Comparison of ENCODE assay signal across 16 cellular contexts in the genomic region with DNA sequence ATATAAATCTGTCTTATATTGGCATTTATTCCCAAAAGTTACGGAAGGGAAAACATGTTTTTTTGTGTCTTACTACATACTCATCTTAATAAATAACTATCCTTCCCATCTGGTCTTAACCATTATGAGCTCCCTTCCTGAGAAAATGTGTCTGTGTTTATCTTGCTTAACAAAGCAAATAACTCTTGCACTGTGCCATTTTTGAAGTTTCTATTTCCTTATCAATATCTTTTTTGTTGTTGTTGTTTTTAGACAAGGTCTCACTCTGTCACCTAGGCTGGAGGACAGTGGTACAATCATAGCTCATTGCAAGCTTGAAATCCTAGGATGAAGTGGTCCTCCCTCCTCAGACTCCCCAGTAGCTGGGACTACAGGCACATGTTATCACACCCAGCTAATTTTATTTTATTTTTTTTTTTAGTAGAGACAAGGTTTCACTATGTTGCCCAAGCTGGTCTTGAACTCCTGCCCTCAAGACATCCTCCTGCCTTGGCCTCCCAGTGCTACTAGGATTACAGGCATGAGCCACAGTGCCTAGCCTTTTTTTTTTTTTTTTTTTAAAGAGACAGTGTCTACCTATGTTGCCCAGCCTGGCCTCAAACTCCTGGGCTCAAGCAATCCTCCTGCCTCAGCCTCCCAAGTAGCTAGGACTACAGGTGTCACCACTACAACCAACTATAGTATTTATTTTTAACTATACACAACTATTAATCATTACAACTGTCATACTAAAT.
"Had no signal": no experiment of that assay in that cellular context is flagged by ENCODE, and none has a peak within 500 bp of the region (broad histone marks: within the 10 kb centered on the region; RNA-seq: fewer than 3 reads in every experiment).

No MANE protein-coding gene starts in this region.

- H3K4me3 ChIP-seq: sigmoid colon, spleen, upper lobe of left lung had no signal

- H3K9me3 ChIP-seq: neutrophil, sigmoid colon, spleen, upper lobe of left lung had no signal

- H3K27ac Mint-ChIP-seq: activated naive CD4-positive, alpha-beta T cell treated with anti-CD3 and anti-CD28 coated beads, Interleukin-2, amount 50 U/mL, for 72 hours; stimulated activated naive CD8-positive, alpha-beta T cell treated with anti-CD3 and anti-CD28 coated beads, Interleukin-15, amount 100 ng/mL, for 72 hours had no signal

- H3K9ac ChIP-seq: parathyroid adenoma had no signal

- H3K27ac ChIP-seq: foreskin keratinocyte, parathyroid adenoma, sigmoid colon, spleen, upper lobe of left lung had no signal

- DNase-seq: activated CD4-positive, alpha-beta T cell treated with anti-CD3 and anti-CD28 coated beads, Interleukin-2, amount 50 U/mL, for 1 hour; activated effector memory CD4-positive, alpha-beta T cell treated with Interleukin-2 at 50 U/mL for 16 hours; effector CD8-positive, alpha-beta T cell; foreskin keratinocyte; glutamatergic neuron; hypothalamus; mesendoderm; sigmoid colon; spleen; stimulated activated naive CD8-positive, alpha-beta T cell treated with anti-CD3 and anti-CD28 coated beads, Interleukin-15, amount 100 ng/mL, for 72 hours; T-helper 9 cell; upper lobe of left lung had no signal

- H3K27me3 ChIP-seq: foreskin keratinocyte, neutrophil, sigmoid colon, spleen, upper lobe of left lung had no signal

- H3K9me3 Mint-ChIP-seq: activated naive CD4-positive, alpha-beta T cell treated with anti-CD3 and anti-CD28 coated beads, Interleukin-2, amount 50 U/mL, for 72 hours had no signal

- H3K27me3 Mint-ChIP-seq: brain; stimulated activated naive CD8-positive, alpha-beta T cell treated with anti-CD3 and anti-CD28 coated beads, Interleukin-15, amount 100 ng/mL, for 72 hours had no signal

- H3K36me3 Mint-ChIP-seq: activated naive CD4-positive, alpha-beta T cell treated with anti-CD3 and anti-CD28 coated beads, Interleukin-2, amount 50 U/mL, for 72 hours had no signal

- ATAC-seq: activated naive CD4-positive, alpha-beta T cell treated with anti-CD3 and anti-CD28 coated beads, Interleukin-2, amount 50 U/mL, for 72 hours; foreskin keratinocyte; stimulated activated naive CD8-positive, alpha-beta T cell treated with anti-CD3 and anti-CD28 coated beads, Interleukin-15, amount 100 ng/mL, for 72 hours had no signal

- H3K4me3 Mint-ChIP-seq: stimulated activated naive CD8-positive, alpha-beta T cell treated with anti-CD3 and anti-CD28 coated beads, Interleukin-15, amount 100 ng/mL, for 72 hours had no signal

- H3K36me3 ChIP-seq: neutrophil, sigmoid colon, spleen, upper lobe of left lung had no signal
